8 cellular contexts compared by ENCODE assay signal in the genomic region with DNA sequence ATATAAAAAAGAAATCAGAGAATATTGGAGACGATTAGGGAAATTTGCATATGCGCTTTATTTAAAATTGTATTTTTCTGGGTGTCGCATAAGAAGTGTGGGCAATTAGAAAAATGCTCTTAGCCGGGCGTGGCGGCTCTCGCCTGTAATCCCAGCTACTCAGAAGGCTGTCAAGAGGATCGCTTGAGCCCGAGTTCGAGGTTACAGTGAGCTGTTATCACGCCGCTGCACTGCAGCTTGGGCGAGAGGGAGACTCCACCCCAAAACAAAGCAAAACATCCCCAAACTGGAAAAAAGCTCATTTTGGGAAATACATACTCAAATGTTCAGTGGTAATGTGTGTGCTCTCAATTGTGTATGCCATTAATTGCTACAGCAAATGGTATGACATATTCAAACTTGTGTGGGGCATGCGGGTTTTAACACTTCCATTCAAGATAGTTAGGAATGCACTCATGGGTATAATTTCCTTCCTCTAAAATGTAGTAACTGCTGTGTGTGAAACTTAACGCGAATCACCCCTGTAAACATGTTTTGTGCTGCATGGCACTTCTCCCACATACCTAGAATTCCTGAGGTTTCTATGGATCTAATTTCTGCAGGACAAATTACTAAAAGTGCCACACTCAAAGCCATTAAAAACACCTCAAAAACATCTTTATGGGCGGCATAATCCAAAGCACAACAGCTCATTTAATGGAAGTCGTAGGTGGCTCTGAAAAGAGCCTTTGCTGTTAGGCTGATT. TPM values are rescaled to one million over a fixed set of nuclear protein-coding genes. Genes with fewer than 3 reads are reported as not detected.
DNase-seq lines count a peak whose midpoint lies in the region; ATAC-seq and TF ChIP-seq lines count a peak whose summit lies in the region.

No MANE protein-coding gene starts in this region.

- H3K9me3 ChIP-seq in Peyer's patch (no peaks in the 10 kb centered on the region), left lung (no peaks in the 10 kb centered on the region)

- peaks cover 8% of the 10 kb centered on the region for H3K79me2 ChIP-seq in ACC112 (ENCODE audit: control insufficient read depth, insufficient read depth, low read length, unreplicated experiment)

- ATAC-seq in left lung = peak; percentile 39

- intact Hi-C loops in left lung (cut with DNase I) = no loop called here

- no peak for TF ChIP-seq CTCF in GM12865 (IDR thresholded peaks at IDR 0.05; ENCODE audit: insufficient read depth, low read depth, low read length, missing control alignments)
- no peak for TF ChIP-seq CTCF in Peyer's patch (IDR thresholded peaks at IDR 0.05)
- no peak for TF ChIP-seq CTCF in left lung (IDR thresholded peaks at IDR 0.05)

- H3K4me3 ChIP-seq in ACC112 (ENCODE audit: low read depth, low read length) = peak overlapping the region; percentile 85
- H3K4me3 ChIP-seq in GM12865 (ENCODE audit: low read depth, low read length) = peak overlapping the region; percentile 77
- H3K4me3 ChIP-seq in Peyer's patch = peak overlapping the region; percentile 45 to 66 (median 54)
- peak overlapping the region; percentile 43 to 44 for H3K4me3 ChIP-seq in left lung

- no peak for TF ChIP-seq POLR2A in Peyer's patch (IDR thresholded peaks at IDR 0.05)

- peak; percentile 79 for DNase-seq in GM12865 (ENCODE audit: low read depth)
- peak in 1 of 3 donors; percentile 56 for DNase-seq in Peyer's patch
- peak; percentile 41 for DNase-seq in central memory CD4-positive, alpha-beta T cell
- DNase-seq in left lung = no peak
- DNase-seq in superior temporal gyrus (ENCODE audit: extremely low spot score) = peak; percentile 53
- DNase-seq in COR-L47 (lab: John Stamatoyannopoulos, UW) = no peak
- DNase-seq in NCI-H526 (lab: John Stamatoyannopoulos, UW) = no peak

- H3K36me3 ChIP-seq in ACC112 (ENCODE audit: insufficient read depth, low read length) = no peaks in the 10 kb centered on the region
- H3K36me3 ChIP-seq in Peyer's patch = no peaks in the 10 kb centered on the region
- H3K36me3 ChIP-seq in left lung = no peaks in the 10 kb centered on the region

- H3K27ac ChIP-seq in ACC112 (ENCODE audit: low read depth, low read length) = peak overlapping the region; percentile 80
- H3K27ac ChIP-seq in Peyer's patch = peak overlapping the region; percentile 84 to 96 (median 89)
- H3K27ac ChIP-seq in left lung = peak overlapping the region; percentile 88

- peaks cover 33% of the 10 kb centered on the region for H3K4me1 ChIP-seq in ACC112 (ENCODE audit: control insufficient read depth, insufficient read depth, low read length, unreplicated experiment)
- peaks cover 0 to 11% (median 2%) of the 10 kb centered on the region in 4 donors for H3K4me1 ChIP-seq in Peyer's patch
- peaks cover 0 to 21% of the 10 kb centered on the region in 2 donors for H3K4me1 ChIP-seq in left lung

- H2AFZ ChIP-seq in ACC112 (ENCODE audit: low read length, unreplicated experiment) = no peak overlapping the region

- H3K27me3 ChIP-seq in ACC112 (ENCODE audit: insufficient read depth, low read length) = no peaks in the 10 kb centered on the region
- no peaks in the 10 kb centered on the region for H3K27me3 ChIP-seq in Peyer's patch
- no peaks in the 10 kb centered on the region for H3K27me3 ChIP-seq in left lung

RNA-seq across cellular contexts. Expression of gene HFE, which starts 54.7 kb away (rescaled TPM):
- total RNA-seq in Peyer's patch (10 to 100 TPM in 2 of 4 donors, 1 to 10 TPM in 2; 8.1 to 13.2 (median 9.7) TPM), left lung (10 to 100 TPM; 11.8 to 12.7 TPM)

Comparison
In these comparisons a context has a peak if more than half of its experiments do, and no peak if none do; other contexts are left out.
1. DNase-seq: peak in GM12865 (single experiment), central memory CD4-positive, alpha-beta T cell (single experiment) and superior temporal gyrus (single experiment); none in left lung (0 of 2), COR-L47 (single experiment) and NCI-H526 (0 of 2).
2. Peak in every context shown above with its lines, with median percentiles within 50 percentile points of each other: H3K27ac ChIP-seq and H3K4me3 ChIP-seq.